Comparison of ENCODE assay signal across 8 cellular contexts in genomic region chr1:206506803-206507394, GRCh38. TPM values are rescaled to one million over a fixed set of nuclear protein-coding genes. Genes with fewer than 3 reads are reported as not detected.
A peak's percentile ranks its signal among the peaks of the same experiment; 100 is the strongest.
DNase-seq lines count a peak whose midpoint lies in the region; ATAC-seq lines count a peak whose summit lies in the region.

No MANE protein-coding gene starts in this region.

- no peaks in the 10 kb centered on the region for H3K36me3 ChIP-seq in iPS-15b (ENCODE audit: control insufficient read depth, insufficient read depth, low read length)

- H3K9ac ChIP-seq in iPS-15b (ENCODE audit: low read depth, low read length), result no peak overlapping the region

- DNase-seq in activated CD4-positive, alpha-beta T cell treated with anti-CD3 and anti-CD28 coated beads, Interleukin-2, amount 10 ng/mL, durations not matched to agents 24 days and 14 days, result peak; percentile 79
- DNase-seq in activated CD4-positive, alpha-beta T cell treated with anti-CD3 and anti-CD28 coated beads, Interleukin-2, amount 50 U/mL, for 4 hours, result no peak
- peak; percentile 11 for DNase-seq in stimulated activated CD4-positive, alpha-beta T cell treated with anti-CD3 and anti-CD28 coated beads, Interleukin-4, amount 100 ng/mL, for 24 hours
- no peak for DNase-seq in effector CD8-positive, alpha-beta T cell (lab: John Stamatoyannopoulos, UW)
- DNase-seq in A172 (ENCODE audit: low spot score), result no peak

- peak; percentile 22 for ATAC-seq in HG03095 (IDR thresholded peaks at IDR 0.05; ENCODE audit: unreplicated experiment)

- H3K27ac Mint-ChIP-seq in activated CD4-positive, alpha-beta T cell treated with anti-CD3 and anti-CD28 coated beads, Interleukin-2, amount 10 ng/mL, durations not matched to agents 24 days and 14 days, result peak overlapping the region; percentile 53
- H3K27ac Mint-ChIP-seq in activated naive CD8-positive, alpha-beta T cell, result no peak overlapping the region

- no peaks in the 10 kb centered on the region for H3K9me3 Mint-ChIP-seq in activated CD4-positive, alpha-beta T cell treated with anti-CD3 and anti-CD28 coated beads, Interleukin-2, amount 10 ng/mL, durations not matched to agents 24 days and 14 days
- H3K9me3 Mint-ChIP-seq in activated naive CD8-positive, alpha-beta T cell (ENCODE audit: low read depth), result no peaks in the 10 kb centered on the region

- peaks cover 22% of the 10 kb centered on the region for H3K27me3 Mint-ChIP-seq in activated CD4-positive, alpha-beta T cell treated with anti-CD3 and anti-CD28 coated beads, Interleukin-2, amount 10 ng/mL, durations not matched to agents 24 days and 14 days
- peaks cover 19% of the 10 kb centered on the region for H3K27me3 Mint-ChIP-seq in activated naive CD8-positive, alpha-beta T cell

- H3K9me3 ChIP-seq in iPS-15b (ENCODE audit: control insufficient read depth, insufficient read depth, low read length), result no peaks in the 10 kb centered on the region

- peaks cover 39% of the 10 kb centered on the region for H3K4me1 Mint-ChIP-seq in activated CD4-positive, alpha-beta T cell treated with anti-CD3 and anti-CD28 coated beads, Interleukin-2, amount 10 ng/mL, durations not matched to agents 24 days and 14 days
- peaks cover 46% of the 10 kb centered on the region for H3K4me1 Mint-ChIP-seq in activated naive CD8-positive, alpha-beta T cell (ENCODE audit: low read depth)

- peaks cover 18% of the 10 kb centered on the region for H3K36me3 Mint-ChIP-seq in activated CD4-positive, alpha-beta T cell treated with anti-CD3 and anti-CD28 coated beads, Interleukin-2, amount 10 ng/mL, durations not matched to agents 24 days and 14 days (ENCODE audit: low read depth)
- no peaks in the 10 kb centered on the region for H3K36me3 Mint-ChIP-seq in activated naive CD8-positive, alpha-beta T cell

- peaks cover 73% of the 10 kb centered on the region for H3K27me3 ChIP-seq in iPS-15b (ENCODE audit: control insufficient read depth, insufficient read depth, low read length)

- no peaks in the 10 kb centered on the region for H3K4me1 ChIP-seq in iPS-15b (ENCODE audit: control insufficient read depth, insufficient read depth, low read length)

- intact Hi-C loops in activated CD4-positive, alpha-beta T cell treated with anti-CD3 and anti-CD28 coated beads, Interleukin-2, amount 10 ng/mL, durations not matched to agents 24 days and 14 days (cut with micrococcal nuclease), result loop anchor here (1.0 to 5.0 kb wide), 2 partner anchors 40 to 76 kb away; no protein-coding TSS in a partner anchor

- peak overlapping the region; percentile 80 for H3K4me3 Mint-ChIP-seq in activated CD4-positive, alpha-beta T cell treated with anti-CD3 and anti-CD28 coated beads, Interleukin-2, amount 10 ng/mL, durations not matched to agents 24 days and 14 days
- peak overlapping the region; percentile 74 for H3K4me3 Mint-ChIP-seq in activated naive CD8-positive, alpha-beta T cell

- H3K4me3 ChIP-seq in iPS-15b (ENCODE audit: low read depth, low read length), result peak overlapping the region; percentile 84

RNA-seq across cellular contexts. Expression of gene RASSF5, which starts 0.4 kb away (rescaled TPM):
- 193 and 196 TPM in 2 replicates for total RNA-seq in activated CD4-positive, alpha-beta T cell treated with anti-CD3 and anti-CD28 coated beads, Interleukin-2, amount 10 ng/mL, durations not matched to agents 24 days and 14 days
- total RNA-seq in A172 (2014; rRNA removed; shearing (Covaris generic)), result 3.3 and 5.8 TPM in 2 replicates

RNA-seq across cellular contexts. Expression of gene IKBKE, which starts 36.6 kb away (rescaled TPM):
- total RNA-seq in activated CD4-positive, alpha-beta T cell treated with anti-CD3 and anti-CD28 coated beads, Interleukin-2, amount 10 ng/mL, durations not matched to agents 24 days and 14 days, result 50.0 and 51.5 TPM in 2 replicates
- total RNA-seq in A172 (2014; rRNA removed; shearing (Covaris generic)), result 22.0 and 29.6 TPM in 2 replicates

Comparison
In these comparisons a context has a peak if more than half of its experiments do, and no peak if none do; other contexts are left out.
1. DNase-seq: peak in activated CD4-positive, alpha-beta T cell treated with anti-CD3 and anti-CD28 coated beads, Interleukin-2, amount 10 ng/mL, durations not matched to agents 24 days and 14 days (single experiment) and stimulated activated CD4-positive, alpha-beta T cell treated with anti-CD3 and anti-CD28 coated beads, Interleukin-4, amount 100 ng/mL, for 24 hours (single experiment); none in activated CD4-positive, alpha-beta T cell treated with anti-CD3 and anti-CD28 coated beads, Interleukin-2, amount 50 U/mL, for 4 hours (0 of 2), effector CD8-positive, alpha-beta T cell (single experiment) and A172 (single experiment).
2. RNA of gene RASSF5, which starts 0.4 kb away (total RNA-seq): 193 to 196 TPM in activated CD4-positive, alpha-beta T cell treated with anti-CD3 and anti-CD28 coated beads, Interleukin-2, amount 10 ng/mL, durations not matched to agents 24 days and 14 days; 3.3 to 5.8 TPM in A172; every median in the first group is over 10 times any median in the second.